In the genomic region with DNA sequence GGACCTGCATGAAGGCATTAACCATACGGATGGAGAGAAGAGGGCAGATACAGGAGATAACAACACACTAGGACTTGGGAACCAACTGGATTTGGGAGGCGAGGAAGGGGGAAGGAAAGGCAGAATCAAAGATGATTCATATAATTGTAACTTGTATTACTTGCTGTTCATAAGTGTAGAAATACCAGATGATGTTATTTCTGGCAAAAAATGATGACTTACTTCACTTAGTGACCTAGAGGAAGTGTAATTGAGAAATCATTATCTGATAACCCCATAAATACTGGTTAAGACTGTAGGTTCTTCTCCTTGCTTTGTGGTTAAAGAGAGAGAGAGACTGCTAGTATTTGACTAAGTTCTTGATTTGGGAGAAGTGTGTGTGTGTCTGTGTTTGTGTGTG, we compare ENCODE assay signal across 11 cellular contexts. TPM values are rescaled to one million over a fixed set of nuclear protein-coding genes. Genes with fewer than 3 reads are reported as not detected.
DNase-seq lines count a peak whose midpoint lies in the region; ATAC-seq lines count a peak whose summit lies in the region.
"Had no signal": no experiment of that assay in that cellular context is flagged by ENCODE, and none has a peak within 500 bp of the region (broad histone marks: within the 10 kb centered on the region; RNA-seq: fewer than 3 reads in every experiment).

No MANE protein-coding gene starts in this region.

- peak overlapping the region; percentile 9 for H3K27ac Mint-ChIP-seq in central memory CD8-positive, alpha-beta T cell (ENCODE audit: low read depth)
- H3K27ac Mint-ChIP-seq in natural killer cell treated with Interleukin-12 subunit alpha and Interleukin-12 subunit beta and Interleukin-15 and Interleukin-18, amount 100 ng/mL, for 72 hours, result peak overlapping the region; percentile 87 to 94
- H3K27ac Mint-ChIP-seq: activated B cell treated with CpG ODN at 0.5 μM for 24 hours had no signal

- H3K9me3 Mint-ChIP-seq in central memory CD8-positive, alpha-beta T cell, result no peaks in the 10 kb centered on the region
- H3K9me3 Mint-ChIP-seq in natural killer cell treated with Interleukin-12 subunit alpha and Interleukin-12 subunit beta and Interleukin-15 and Interleukin-18, amount 100 ng/mL, for 72 hours, result peaks cover 5% of the 10 kb centered on the region
- H3K9me3 Mint-ChIP-seq: activated B cell treated with CpG ODN at 0.5 μM for 24 hours had no signal

- H3K36me3 Mint-ChIP-seq in central memory CD8-positive, alpha-beta T cell (ENCODE audit: insufficient read depth), result no peaks in the 10 kb centered on the region
- H3K36me3 Mint-ChIP-seq in natural killer cell treated with Interleukin-12 subunit alpha and Interleukin-12 subunit beta and Interleukin-15 and Interleukin-18, amount 100 ng/mL, for 72 hours, result peaks cover 20% of the 10 kb centered on the region

- peaks cover 29% of the 10 kb centered on the region for H3K4me1 Mint-ChIP-seq in central memory CD8-positive, alpha-beta T cell
- peaks cover 57 to 59% of the 10 kb centered on the region in 2 donors for H3K4me1 Mint-ChIP-seq in natural killer cell treated with Interleukin-12 subunit alpha and Interleukin-12 subunit beta and Interleukin-15 and Interleukin-18, amount 100 ng/mL, for 72 hours (ENCODE audit: low read depth in 2 of 2)
- H3K4me1 Mint-ChIP-seq: activated B cell treated with CpG ODN at 0.5 μM for 24 hours had no signal

- DNase-seq in Daoy (ENCODE audit: low read depth) (peak; percentile 25), NOMO-1 treated with DMSO at 0.1 percent for 48 hours (lab: John Stamatoyannopoulos, UW; ENCODE audit: unreplicated experiment) (peak; percentile 98), KG1 (lab: John Stamatoyannopoulos, UW) (no peak), NCI-H146 (lab: John Stamatoyannopoulos, UW) (no peak)
- DNase-seq in central memory CD8-positive, alpha-beta T cell (ENCODE audit: low spot score in 2 of 2), result no peak
- DNase-seq in natural killer cell treated with Interleukin-12 subunit alpha and Interleukin-12 subunit beta and Interleukin-15 and Interleukin-18, amount 100 ng/mL, for 72 hours (ENCODE audit: low spot score), result no peak
- DNase-seq: activated B cell treated with CpG ODN at 0.5 μM for 24 hours, NCI-H2171, retina had no signal

- no peaks in the 10 kb centered on the region for H3K27me3 Mint-ChIP-seq in central memory CD8-positive, alpha-beta T cell
- H3K27me3 Mint-ChIP-seq in natural killer cell treated with Interleukin-12 subunit alpha and Interleukin-12 subunit beta and Interleukin-15 and Interleukin-18, amount 100 ng/mL, for 72 hours, result no peaks in the 10 kb centered on the region
- H3K27me3 Mint-ChIP-seq: activated B cell treated with CpG ODN at 0.5 μM for 24 hours had no signal

- ATAC-seq in central memory CD8-positive, alpha-beta T cell (replicated peaks; ENCODE audit: extremely low read depth, poor library complexity, severe bottlenecking), result no peak
- peak; percentile 73 to 74 for ATAC-seq in natural killer cell treated with Interleukin-12 subunit alpha and Interleukin-12 subunit beta and Interleukin-15 and Interleukin-18, amount 100 ng/mL, for 72 hours
- ATAC-seq in HG02973 (IDR thresholded peaks at IDR 0.05; ENCODE audit: unreplicated experiment) (no peak), HG03442 (IDR thresholded peaks at IDR 0.05; ENCODE audit: unreplicated experiment) (no peak)

- H3K4me3 Mint-ChIP-seq in central memory CD8-positive, alpha-beta T cell, result peak overlapping the region; percentile 0
- H3K4me3 Mint-ChIP-seq in natural killer cell treated with Interleukin-12 subunit alpha and Interleukin-12 subunit beta and Interleukin-15 and Interleukin-18, amount 100 ng/mL, for 72 hours, result peak overlapping the region; percentile 76
- H3K4me3 Mint-ChIP-seq: activated B cell treated with CpG ODN at 0.5 μM for 24 hours had no signal

RNA-seq across cellular contexts. Expression of a gene that starts 50.5 kb away (rescaled TPM):
- total RNA-seq in Daoy (2014; rRNA removed; shearing (Covaris generic)), result 16.5 and 17.4 TPM in 2 replicates
- total RNA-seq in natural killer cell treated with Interleukin-12 subunit alpha and Interleukin-12 subunit beta and Interleukin-15 and Interleukin-18, amount 100 ng/mL, for 72 hours, result 10 to 100 TPM; 57.4 to 59.5 TPM

Comparison
In these comparisons a context has a peak if more than half of its experiments do, and no peak if none do; other contexts are left out.
1. DNase-seq: peak in Daoy (single experiment) and NOMO-1 treated with DMSO at 0.1 percent for 48 hours (single experiment); none in central memory CD8-positive, alpha-beta T cell (0 of 2), natural killer cell treated with Interleukin-12 subunit alpha and Interleukin-12 subunit beta and Interleukin-15 and Interleukin-18, amount 100 ng/mL, for 72 hours (single experiment), KG1 (single experiment) and NCI-H146 (single experiment).
2. ATAC-seq: peak in natural killer cell treated with Interleukin-12 subunit alpha and Interleukin-12 subunit beta and Interleukin-15 and Interleukin-18, amount 100 ng/mL, for 72 hours (2 of 2); none in central memory CD8-positive, alpha-beta T cell (single experiment), HG02973 (single experiment) and HG03442 (single experiment).